8 cellular contexts compared by ENCODE assay signal in genomic region chr9:110152704-110153374, GRCh38. TPM values are rescaled to one million over a fixed set of nuclear protein-coding genes. Genes with fewer than 3 reads are reported as not detected.
DNase-seq lines count a peak whose midpoint lies in the region; ATAC-seq and TF ChIP-seq lines count a peak whose summit lies in the region.

No MANE protein-coding gene starts in this region.

- peak; percentile 35 for DNase-seq in AG08395 (ENCODE audit: low spot score)
- no peak for DNase-seq in GM10248 (ENCODE audit: extremely low spot score)
- peak; percentile 45 for DNase-seq in NCI-H1092 (lab: John Stamatoyannopoulos, UW)
- DNase-seq in SW 1271 (lab: John Stamatoyannopoulos, UW), result peak; percentile 28 to 66
- DNase-seq in fibroblast of villous mesenchyme (ENCODE audit: low read depth), result peak; percentile 73
- DNase-seq in pulmonary artery endothelial cell (ENCODE audit: low read depth, low spot score), result peak; percentile 33

- TF ChIP-seq CTCF in GM10248 (IDR thresholded peaks at IDR 0.05; ENCODE audit: control extremely low read depth, extremely low read depth, low read depth, missing control alignments) (peak; percentile 71), fibroblast of villous mesenchyme (IDR thresholded peaks at IDR 0.05; ENCODE audit: insufficient read depth, low read depth, low read length) (peak; percentile 77)

- CTCF ChIA-PET in GM10248 (lab: Yijun Ruan, JAX), result interaction anchor here (0.7 to 8.6 kb wide), 28 partner anchors 8 to 273 kb away, joined by 3 to 82 read pairs (median 4); no protein-coding TSS in a partner anchor

- POLR2A ChIA-PET in GM10248 (lab: Yijun Ruan, JAX), result no interaction called here

- no peak overlapping the region for H3K4me3 ChIP-seq in fibroblast of villous mesenchyme (ENCODE audit: low read depth, low read length)

- ATAC-seq in HG03378 (IDR thresholded peaks at IDR 0.05; ENCODE audit: unreplicated experiment), result no peak
- no peak for ATAC-seq in GM21367 (IDR thresholded peaks at IDR 0.05; ENCODE audit: unreplicated experiment)

RNA-seq across cellular contexts. Expression of gene C9orf152, which starts 55.1 kb away (rescaled TPM):
- total RNA-seq in fibroblast of villous mesenchyme (not detected in 2 replicates), pulmonary artery endothelial cell (not detected in 2 replicates)
